Comparison of ENCODE assay signal across 27 cellular contexts in the genomic region with DNA sequence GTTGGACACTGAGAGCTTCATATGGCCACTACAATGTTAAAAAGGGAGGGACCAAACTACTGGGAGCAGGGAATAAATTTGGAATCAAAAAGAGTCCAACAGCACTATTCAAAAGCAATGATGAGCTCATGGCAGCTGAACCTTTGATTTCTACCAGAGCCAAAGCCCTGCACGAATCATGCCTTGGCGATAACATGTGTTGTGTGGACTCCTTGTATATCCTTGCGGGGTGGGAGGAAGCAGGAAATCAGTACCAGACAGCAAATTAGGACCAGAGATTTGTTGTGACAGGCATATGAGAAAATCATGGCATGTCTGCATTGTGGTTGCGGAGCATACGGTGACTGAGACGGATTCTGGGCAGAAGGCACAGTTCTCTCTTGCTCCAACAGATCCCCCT.
"Had no signal": no experiment of that assay in that cellular context is flagged by ENCODE, and none has a peak within 500 bp of the region (broad histone marks: within the 10 kb centered on the region; RNA-seq: fewer than 3 reads in every experiment).

No MANE protein-coding gene starts in this region.

- H3K9me3 ChIP-seq: ascending aorta, breast epithelium, colonic mucosa, heart left ventricle had no signal

- FAIRE-seq: frontal cortex had no signal

- H3K27ac ChIP-seq: ascending aorta, breast epithelium, cardiac muscle cell, colonic mucosa, heart left ventricle had no signal

- H3K27ac Mint-ChIP-seq: activated CD4-positive, alpha-beta memory T cell treated with anti-CD3 and anti-CD28 coated beads for 36 hours; activated CD4-positive, alpha-beta T cell treated with anti-CD3 and anti-CD28 coated beads for 36 hours; activated CD4-positive, alpha-beta T cell treated with anti-CD3 and anti-CD28 coated beads, Interleukin-2, amount 10 ng/mL, durations not matched to agents 24 days and 14 days; activated CD8-positive, alpha-beta memory T cell treated with anti-CD3 and anti-CD28 coated beads, Interleukin-2, amount 10 ng/mL, durations not matched to agents 7 days and 5 days; activated CD8-positive, alpha-beta T cell treated with anti-CD3 and anti-CD28 coated beads, Interleukin-2, amount 10 ng/mL, durations not matched to agents 7 days and 5 days; activated naive CD4-positive, alpha-beta T cell treated with anti-CD3 and anti-CD28 coated beads, Interleukin-2, amount 10 ng/mL, durations not matched to agents 7 days and 5 days; activated naive CD4-positive, alpha-beta T cell treated with anti-CD3 and anti-CD28 coated beads, Interleukin-2, amount 50 U/mL, for 72 hours; activated naive CD8-positive, alpha-beta T cell treated with anti-CD3 and anti-CD28 coated beads, Interleukin-2, amount 10 ng/mL, durations not matched to agents 7 days and 5 days; activated T-cell treated with anti-CD3 and anti-CD28 coated beads, Interleukin-2, amount 50 U/mL, for 72 hours had no signal

- H3K4me1 ChIP-seq: ascending aorta, breast epithelium, colonic mucosa had no signal

- H3K9me3 Mint-ChIP-seq: activated CD4-positive, alpha-beta memory T cell treated with anti-CD3 and anti-CD28 coated beads for 36 hours; activated CD4-positive, alpha-beta T cell treated with anti-CD3 and anti-CD28 coated beads, Interleukin-2, amount 10 ng/mL, durations not matched to agents 24 days and 14 days; activated naive CD4-positive, alpha-beta T cell treated with anti-CD3 and anti-CD28 coated beads, Interleukin-2, amount 10 ng/mL, durations not matched to agents 7 days and 5 days; activated naive CD4-positive, alpha-beta T cell treated with anti-CD3 and anti-CD28 coated beads, Interleukin-2, amount 50 U/mL, for 72 hours; activated naive CD8-positive, alpha-beta T cell treated with anti-CD3 and anti-CD28 coated beads, Interleukin-2, amount 10 ng/mL, durations not matched to agents 7 days and 5 days; activated T-cell treated with anti-CD3 and anti-CD28 coated beads, Interleukin-2, amount 50 U/mL, for 72 hours; brain had no signal

- H3K4me3 Mint-ChIP-seq: activated CD4-positive, alpha-beta memory T cell treated with anti-CD3 and anti-CD28 coated beads for 36 hours; activated CD4-positive, alpha-beta T cell treated with anti-CD3 and anti-CD28 coated beads for 36 hours; activated CD4-positive, alpha-beta T cell treated with anti-CD3 and anti-CD28 coated beads, Interleukin-2, amount 10 ng/mL, durations not matched to agents 24 days and 14 days; activated CD8-positive, alpha-beta memory T cell treated with anti-CD3 and anti-CD28 coated beads, Interleukin-2, amount 10 ng/mL, durations not matched to agents 7 days and 5 days; activated CD8-positive, alpha-beta T cell treated with anti-CD3 and anti-CD28 coated beads, Interleukin-2, amount 10 ng/mL, durations not matched to agents 7 days and 5 days; activated naive CD4-positive, alpha-beta T cell treated with anti-CD3 and anti-CD28 coated beads, Interleukin-2, amount 10 ng/mL, durations not matched to agents 7 days and 5 days; activated naive CD8-positive, alpha-beta T cell treated with anti-CD3 and anti-CD28 coated beads, Interleukin-2, amount 10 ng/mL, durations not matched to agents 7 days and 5 days; activated T-cell treated with anti-CD3 and anti-CD28 coated beads, Interleukin-2, amount 50 U/mL, for 72 hours; brain had no signal

- H3K36me3 ChIP-seq: breast epithelium, colonic mucosa had no signal

- ATAC-seq: activated CD4-positive, alpha-beta T cell treated with anti-CD3 and anti-CD28 coated beads for 36 hours; activated CD8-positive, alpha-beta memory T cell treated with anti-CD3 and anti-CD28 coated beads, Interleukin-2, amount 10 ng/mL, durations not matched to agents 7 days and 5 days; activated CD8-positive, alpha-beta T cell treated with anti-CD3 and anti-CD28 coated beads, Interleukin-2, amount 10 ng/mL, durations not matched to agents 7 days and 5 days; activated naive CD4-positive, alpha-beta T cell treated with anti-CD3 and anti-CD28 coated beads, Interleukin-2, amount 50 U/mL, for 72 hours; activated T-cell treated with anti-CD3 and anti-CD28 coated beads, Interleukin-2, amount 50 U/mL, for 72 hours; esophagus mucosa; heart left ventricle had no signal

- H3K4me1 Mint-ChIP-seq: activated CD4-positive, alpha-beta T cell treated with anti-CD3 and anti-CD28 coated beads for 36 hours; activated CD8-positive, alpha-beta memory T cell treated with anti-CD3 and anti-CD28 coated beads, Interleukin-2, amount 10 ng/mL, durations not matched to agents 7 days and 5 days; activated naive CD4-positive, alpha-beta T cell treated with anti-CD3 and anti-CD28 coated beads, Interleukin-2, amount 10 ng/mL, durations not matched to agents 7 days and 5 days had no signal

- H3K4me3 ChIP-seq: ascending aorta, breast epithelium, cardiac muscle cell, colonic mucosa, heart left ventricle had no signal

- H3K27me3 Mint-ChIP-seq: activated CD4-positive, alpha-beta memory T cell treated with anti-CD3 and anti-CD28 coated beads for 36 hours; activated CD4-positive, alpha-beta T cell treated with anti-CD3 and anti-CD28 coated beads for 36 hours; activated CD4-positive, alpha-beta T cell treated with anti-CD3 and anti-CD28 coated beads, Interleukin-2, amount 10 ng/mL, durations not matched to agents 24 days and 14 days; activated CD8-positive, alpha-beta memory T cell treated with anti-CD3 and anti-CD28 coated beads, Interleukin-2, amount 10 ng/mL, durations not matched to agents 7 days and 5 days; activated naive CD4-positive, alpha-beta T cell treated with anti-CD3 and anti-CD28 coated beads, Interleukin-2, amount 10 ng/mL, durations not matched to agents 7 days and 5 days; activated naive CD8-positive, alpha-beta T cell treated with anti-CD3 and anti-CD28 coated beads, Interleukin-2, amount 10 ng/mL, durations not matched to agents 7 days and 5 days; brain had no signal

- H3K27me3 ChIP-seq: ascending aorta, breast epithelium, cardiac muscle cell, colonic mucosa, heart left ventricle had no signal

- DNase-seq: activated CD4-positive, alpha-beta memory T cell treated with anti-CD3 and anti-CD28 coated beads for 36 hours; activated CD4-positive, alpha-beta T cell treated with anti-CD3 and anti-CD28 coated beads for 36 hours; activated CD4-positive, alpha-beta T cell treated with anti-CD3 and anti-CD28 coated beads, Interleukin-2, amount 10 ng/mL, durations not matched to agents 24 days and 14 days; activated CD4-positive, CD25-positive, alpha-beta regulatory T cell; activated CD4-positive, CD25-positive, alpha-beta regulatory T cell treated with anti-CD3 and anti-CD28 coated beads, Interleukin-2, amount 50 U/mL, for 72 hours; activated CD8-positive, alpha-beta memory T cell treated with anti-CD3 and anti-CD28 coated beads, Interleukin-2, amount 10 ng/mL, durations not matched to agents 7 days and 5 days; activated CD8-positive, alpha-beta memory T cell treated with anti-CD3 and anti-CD28 coated beads, Interleukin-2, amount 50 U/mL, for 4 hours; activated CD8-positive, alpha-beta T cell treated with anti-CD3 and anti-CD28 coated beads, Interleukin-2, amount 10 ng/mL, durations not matched to agents 7 days and 5 days; activated gamma-delta T cell; activated naive CD4-positive, alpha-beta T cell; activated naive CD4-positive, alpha-beta T cell treated with anti-CD3 and anti-CD28 coated beads, Interleukin-2, amount 10 ng/mL, durations not matched to agents 7 days and 5 days; activated naive CD8-positive, alpha-beta T cell treated with anti-CD3 and anti-CD28 coated beads, Interleukin-2, amount 10 ng/mL, durations not matched to agents 7 days and 5 days; activated T-cell treated with anti-CD3 and anti-CD28 coated beads, Interleukin-2, amount 50 U/mL, for 1 hour; activated T-cell treated with anti-CD3 and anti-CD28 coated beads, Interleukin-2, amount 50 U/mL, for 72 hours; central memory CD4-positive, alpha-beta T cell; cerebellar nuclear complex; colonic mucosa; effector CD8-positive, alpha-beta T cell; heart left ventricle; T-helper 2 cell had no signal
